In genomic region chr10:89391882-89392756, GRCh38 we compare ENCODE assay signal across 8 cellular contexts. TPM values are rescaled to one million over a fixed set of nuclear protein-coding genes. Genes with fewer than 3 reads are reported as not detected.
A peak's percentile ranks its signal among the peaks of the same experiment; 100 is the strongest.
DNase-seq lines count a peak whose midpoint lies in the region; ATAC-seq and TF ChIP-seq lines count a peak whose summit lies in the region.

A gene with protein sequence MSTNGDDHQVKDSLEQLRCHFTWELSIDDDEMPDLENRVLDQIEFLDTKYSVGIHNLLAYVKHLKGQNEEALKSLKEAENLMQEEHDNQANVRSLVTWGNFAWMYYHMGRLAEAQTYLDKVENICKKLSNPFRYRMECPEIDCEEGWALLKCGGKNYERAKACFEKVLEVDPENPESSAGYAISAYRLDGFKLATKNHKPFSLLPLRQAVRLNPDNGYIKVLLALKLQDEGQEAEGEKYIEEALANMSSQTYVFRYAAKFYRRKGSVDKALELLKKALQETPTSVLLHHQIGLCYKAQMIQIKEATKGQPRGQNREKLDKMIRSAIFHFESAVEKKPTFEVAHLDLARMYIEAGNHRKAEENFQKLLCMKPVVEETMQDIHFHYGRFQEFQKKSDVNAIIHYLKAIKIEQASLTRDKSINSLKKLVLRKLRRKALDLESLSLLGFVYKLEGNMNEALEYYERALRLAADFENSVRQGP (plus strand): TSS chr10:89392623. CDS start chr10:89392713, 90 bp downstream.

- H3K36me3 ChIP-seq in upper lobe of right lung = no peaks in the 10 kb centered on the region

- peaks cover 5% of the 10 kb centered on the region for H3K9me3 Mint-ChIP-seq in activated T-helper 1 cell treated with anti-CD3 and anti-CD28 coated beads, Interleukin-12 subunit alpha, Interleukin-12 subunit beta, Interleukin-2, Interleukin-4 antibody, amounts not matched to agents 30 ng/mL and 10 ng/mL and 1 ng/mL, durations not matched to agents 14 hours and 24 hours and 36 hours
- no peaks in the 10 kb centered on the region for H3K9me3 Mint-ChIP-seq in naive B cell

- no peaks in the 10 kb centered on the region for H3K9me3 ChIP-seq in upper lobe of right lung

- peak within 1 kb of the TSS; percentile 76 for H3K4me3 ChIP-seq in fibroblast of pulmonary artery (replicated peaks; ENCODE audit: low read depth, low read length)
- peak within 1 kb of the TSS; percentile 62 for H3K4me3 ChIP-seq in upper lobe of right lung

- peaks cover 27% of the 10 kb centered on the region for H3K4me1 ChIP-seq in upper lobe of right lung

- no peaks in the 10 kb centered on the region for H3K27me3 ChIP-seq in upper lobe of right lung

- peaks cover 44% of the 10 kb centered on the region for H3K4me1 Mint-ChIP-seq in activated T-helper 1 cell treated with anti-CD3 and anti-CD28 coated beads, Interleukin-12 subunit alpha, Interleukin-12 subunit beta, Interleukin-2, Interleukin-4 antibody, amounts not matched to agents 30 ng/mL and 10 ng/mL and 1 ng/mL, durations not matched to agents 14 hours and 24 hours and 36 hours (ENCODE audit: low read depth)
- H3K4me1 Mint-ChIP-seq in naive B cell = peaks cover 12 to 28% (median 13%) of the 10 kb centered on the region in 3 donors

- H3K27ac ChIP-seq in upper lobe of right lung = peak within 1 kb of the TSS; percentile 88

- H3K27ac Mint-ChIP-seq in activated T-helper 1 cell treated with anti-CD3 and anti-CD28 coated beads, Interleukin-12 subunit alpha, Interleukin-12 subunit beta, Interleukin-2, Interleukin-4 antibody, amounts not matched to agents 30 ng/mL and 10 ng/mL and 1 ng/mL, durations not matched to agents 14 hours and 24 hours and 36 hours = peak within 1 kb of the TSS; percentile 78
- peak within 1 kb of the TSS; percentile 69 to 94 (median 84) for H3K27ac Mint-ChIP-seq in naive B cell

- TF ChIP-seq CTCF in fibroblast of pulmonary artery (IDR thresholded peaks at IDR 0.05; ENCODE audit: low read length, missing control alignments) (no peak), upper lobe of right lung (IDR thresholded peaks at IDR 0.05) (no peak)

- peaks cover 4% of the 10 kb centered on the region for H3K27me3 Mint-ChIP-seq in activated T-helper 1 cell treated with anti-CD3 and anti-CD28 coated beads, Interleukin-12 subunit alpha, Interleukin-12 subunit beta, Interleukin-2, Interleukin-4 antibody, amounts not matched to agents 30 ng/mL and 10 ng/mL and 1 ng/mL, durations not matched to agents 14 hours and 24 hours and 36 hours (ENCODE audit: insufficient read depth)
- H3K27me3 Mint-ChIP-seq in naive B cell = no peaks in the 10 kb centered on the region

- ATAC-seq in GM18517 (IDR thresholded peaks at IDR 0.05; ENCODE audit: unreplicated experiment) = peak; percentile 64
- ATAC-seq in HG02973 (IDR thresholded peaks at IDR 0.05; ENCODE audit: unreplicated experiment) = peak; percentile 68
- peak; percentile 94 to 95 for ATAC-seq in naive B cell (ENCODE audit: low read depth in 2 of 2)
- peak; percentile 95 for ATAC-seq in upper lobe of right lung

- peak within 1 kb of the TSS; percentile 86 for H3K4me3 Mint-ChIP-seq in activated T-helper 1 cell treated with anti-CD3 and anti-CD28 coated beads, Interleukin-12 subunit alpha, Interleukin-12 subunit beta, Interleukin-2, Interleukin-4 antibody, amounts not matched to agents 30 ng/mL and 10 ng/mL and 1 ng/mL, durations not matched to agents 14 hours and 24 hours and 36 hours
- peak within 1 kb of the TSS; percentile 81 to 95 (median 93) for H3K4me3 Mint-ChIP-seq in naive B cell

- peak in 12 of 14 donors; percentile 23 to 93 (median 50) for DNase-seq in C1 segment of cervical spinal cord (lab: John Stamatoyannopoulos, UW)
- peak; percentile 59 for DNase-seq in NCI-H69 (lab: John Stamatoyannopoulos, UW)
- peak; percentile 42 for DNase-seq in activated T-helper 1 cell treated with anti-CD3 and anti-CD28 coated beads, Interleukin-12 subunit alpha, Interleukin-12 subunit beta, Interleukin-2, Interleukin-4 antibody, amounts not matched to agents 30 ng/mL and 10 ng/mL and 1 ng/mL, durations not matched to agents 14 hours and 24 hours and 36 hours (ENCODE audit: low spot score)
- peak; percentile 95 for DNase-seq in fibroblast of pulmonary artery (ENCODE audit: low read depth)
- peak; percentile 50 for DNase-seq in naive B cell
- no peak for DNase-seq in upper lobe of right lung

- intact Hi-C loops in activated T-helper 1 cell treated with anti-CD3 and anti-CD28 coated beads, Interleukin-12 subunit alpha, Interleukin-12 subunit beta, Interleukin-2, Interleukin-4 antibody, amounts not matched to agents 30 ng/mL and 10 ng/mL and 1 ng/mL, durations not matched to agents 14 hours and 24 hours and 36 hours (cut with micrococcal nuclease) = loop anchor here (1.0 to 5.0 kb wide), 4 partner anchors 22 to 390 kb away; partner anchors contain the start of genes IFIT5 and KIF20B
- intact Hi-C loops in upper lobe of right lung (cut with DNase I) = no loop called here

- peaks cover 11% of the 10 kb centered on the region for H3K36me3 Mint-ChIP-seq in activated T-helper 1 cell treated with anti-CD3 and anti-CD28 coated beads, Interleukin-12 subunit alpha, Interleukin-12 subunit beta, Interleukin-2, Interleukin-4 antibody, amounts not matched to agents 30 ng/mL and 10 ng/mL and 1 ng/mL, durations not matched to agents 14 hours and 24 hours and 36 hours (ENCODE audit: low read depth)
- no peaks in the 10 kb centered on the region for H3K36me3 Mint-ChIP-seq in naive B cell

RNA-seq across cellular contexts. Expression of the gene that starts here (rescaled TPM):
- total RNA-seq in activated T-helper 1 cell treated with anti-CD3 and anti-CD28 coated beads, Interleukin-12 subunit alpha, Interleukin-12 subunit beta, Interleukin-2, Interleukin-4 antibody, amounts not matched to agents 30 ng/mL and 10 ng/mL and 1 ng/mL, durations not matched to agents 14 hours and 24 hours and 36 hours = 0.39 and 0.59 TPM in 2 replicates
- polyA plus RNA-seq in naive B cell (ENCODE audit: low read depth in 6 of 6) = 1 to 10 TPM; 1.2 to 6.7 (median 3.1) TPM
- total RNA-seq in upper lobe of right lung = 51.1 TPM

Comparison
In these comparisons a context has a peak if more than half of its experiments do, and no peak if none do; other contexts are left out.
1. RNA of the gene that starts here (total RNA-seq): 51.1 TPM in upper lobe of right lung (single experiment); 0.39 to 0.59 TPM in activated T-helper 1 cell treated with anti-CD3 and anti-CD28 coated beads, Interleukin-12 subunit alpha, Interleukin-12 subunit beta, Interleukin-2, Interleukin-4 antibody, amounts not matched to agents 30 ng/mL and 10 ng/mL and 1 ng/mL, durations not matched to agents 14 hours and 24 hours and 36 hours; every median in the first group is over 10 times any median in the second.
2. Peak in DNase-seq in activated T-helper 1 cell treated with anti-CD3 and anti-CD28 coated beads, Interleukin-12 subunit alpha, Interleukin-12 subunit beta, Interleukin-2, Interleukin-4 antibody, amounts not matched to agents 30 ng/mL and 10 ng/mL and 1 ng/mL, durations not matched to agents 14 hours and 24 hours and 36 hours; RNA of the gene not detected or under 1 TPM.
3. Peak in every context shown above with its lines, with median percentiles within 50 percentile points of each other: ATAC-seq.